19 cellular contexts compared by ENCODE assay signal in genomic region chrX:155020591-155020990, GRCh38.
"Had no signal": no experiment of that assay in that cellular context is flagged by ENCODE, and none has a peak within 500 bp of the region (broad histone marks: within the 10 kb centered on the region; RNA-seq: fewer than 3 reads in every experiment).

No MANE protein-coding gene starts in this region.

- H3K27me3 ChIP-seq: neutrophil, stomach, transverse colon had no signal

- H3K4me1 ChIP-seq: stomach, transverse colon had no signal

- H3K9me3 ChIP-seq: mucosa of descending colon, neutrophil, stomach, thoracic aorta, transverse colon had no signal

- H3K27ac ChIP-seq: coronary artery, neutrophil, stomach, thoracic aorta, transverse colon had no signal

- ATAC-seq: left colon; mucosa of descending colon; naive thymus-derived CD8-positive, alpha-beta T cell; sciatic nerve had no signal

- H3K36me3 ChIP-seq: neutrophil, stomach, thoracic aorta, transverse colon had no signal

- FAIRE-seq: endothelial cell of umbilical vein, keratinocyte had no signal

- DNase-seq: caudate nucleus; effector CD4-positive, alpha-beta T cell; endodermal cell; erythroblast; foreskin melanocyte; left colon; mucosa of descending colon; naive thymus-derived CD8-positive, alpha-beta T cell; stimulated activated CD4-positive, alpha-beta T cell treated with anti-CD3 and anti-CD28 coated beads, Interleukin-12 subunit alpha, Interleukin-12 subunit beta, amount 100 ng/mL, for 4 hours; stimulated activated naive CD4-positive, alpha-beta T cell; stomach; substantia nigra; transverse colon had no signal

- H3K4me3 ChIP-seq: coronary artery, mucosa of descending colon, stomach, thoracic aorta, transverse colon had no signal
